ENCODE assay signal across 8 cellular contexts in the genomic region with DNA sequence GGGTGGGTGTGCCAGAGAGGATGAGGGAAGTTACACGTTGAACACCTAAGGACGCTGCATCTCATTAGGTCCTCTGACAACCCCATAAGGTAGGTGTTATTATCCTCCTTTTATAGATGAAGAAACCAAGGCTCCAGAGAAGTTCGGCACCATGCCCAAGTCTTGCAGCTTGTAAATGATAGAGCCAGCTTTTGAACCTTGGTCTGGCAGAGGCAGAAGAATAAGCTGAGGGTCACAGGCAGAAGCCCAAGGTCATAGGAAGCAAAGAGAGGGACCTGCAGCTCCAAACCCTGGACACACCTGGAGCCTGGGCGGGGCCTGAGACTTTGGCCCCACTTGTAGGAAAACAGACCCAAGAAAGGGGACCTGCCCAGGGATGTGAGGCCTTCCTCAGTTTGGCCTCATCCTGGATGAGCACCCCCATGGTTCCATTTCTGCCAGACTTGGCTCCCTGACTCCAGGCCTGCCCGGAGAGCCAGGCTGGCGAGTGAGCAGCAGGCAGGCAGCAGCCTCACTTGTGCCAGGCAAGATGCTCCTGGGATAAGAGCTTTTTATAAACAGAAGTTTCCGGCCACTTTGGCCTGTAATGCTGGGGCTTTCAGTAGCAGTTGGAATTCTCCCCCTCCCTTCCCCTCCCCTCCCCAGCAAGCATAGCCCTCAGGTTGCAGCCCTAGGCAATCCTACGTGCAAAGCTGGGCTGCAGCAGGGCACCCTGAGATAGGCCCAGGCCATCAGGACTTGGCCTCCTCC. TPM values are rescaled to one million over a fixed set of nuclear protein-coding genes. Genes with fewer than 3 reads are reported as not detected.
A peak's percentile ranks its signal among the peaks of the same experiment; 100 is the strongest.
DNase-seq lines count a peak whose midpoint lies in the region; ATAC-seq and TF ChIP-seq lines count a peak whose summit lies in the region.

No MANE protein-coding gene starts in this region.

- H3K27me3 ChIP-seq in neural cell (ENCODE audit: insufficient read depth, low read depth, low read length): no peaks in the 10 kb centered on the region

- H3K9ac ChIP-seq in neural cell (ENCODE audit: low read length): peak overlapping the region; percentile 74

- no peak overlapping the region for H2AFZ ChIP-seq in neural cell (ENCODE audit: low read depth, low read length)

- no peaks in the 10 kb centered on the region for H3K36me3 ChIP-seq in neural cell (ENCODE audit: insufficient read depth, low read length)

- no peaks in the 10 kb centered on the region for H4K20me1 ChIP-seq in neural cell (ENCODE audit: insufficient read depth)

- H3K27ac ChIP-seq in cingulate gyrus (ENCODE audit: low read depth, low read length): peak overlapping the region; percentile 77
- H3K27ac ChIP-seq in neural cell (ENCODE audit: low read length): peak overlapping the region; percentile 52

- H3K79me2 ChIP-seq in neural cell (replicated peaks; ENCODE audit: insufficient read depth, low read length): peaks cover 53% of the 10 kb centered on the region

- TF ChIP-seq CTCF in neural cell (IDR thresholded peaks at IDR 0.05; ENCODE audit: poor library complexity, severe bottlenecking): no peak

- peaks cover 5% of the 10 kb centered on the region for H3F3A ChIP-seq in neural cell (ENCODE audit: insufficient read depth, low read length, poor library complexity, severe bottlenecking)

- ATAC-seq in HG03095 (IDR thresholded peaks at IDR 0.05; ENCODE audit: unreplicated experiment): no peak
- no peak for ATAC-seq in GM18498 (IDR thresholded peaks at IDR 0.05; ENCODE audit: unreplicated experiment)

- no peak for TF ChIP-seq EP300 in neural cell (conservative IDR thresholded peaks at IDR 0.05; ENCODE audit: poor library complexity, severe bottlenecking)

- H3K4me2 ChIP-seq in neural cell (ENCODE audit: low read length): peak overlapping the region; percentile 93

- TF ChIP-seq RAD21 in neural cell (conservative IDR thresholded peaks at IDR 0.05): no peak

- peak overlapping the region; percentile 72 for H3K4me3 ChIP-seq in neural cell (ENCODE audit: low read length)

- DNase-seq in DMS53 (lab: John Stamatoyannopoulos, UW) (peak; percentile 78), M059J (ENCODE audit: low read depth) (peak; percentile 56), hepatic stellate cell (ENCODE audit: low spot score) (no peak), cortex of kidney (lab: John Stamatoyannopoulos, UW) (no peak)

- H3K9me2 ChIP-seq in neural cell (ENCODE audit: insufficient read depth, low read length): no peaks in the 10 kb centered on the region

- no peaks in the 10 kb centered on the region for H3K9me3 ChIP-seq in neural cell (ENCODE audit: low read length)

TF ChIP-seq in neural cell, 6 proteins besides CTCF, POLR2A, EP300 and RAD21:
- TF ChIP-seq TAF1 (IDR thresholded peaks at IDR 0.05; ENCODE audit: low read depth) (no peak), MXI1 (conservative IDR thresholded peaks at IDR 0.05; ENCODE audit: poor library complexity, severe bottlenecking) (no peak), EZH2 (IDR thresholded peaks at IDR 0.05; ENCODE audit: borderline replicate concordance, insufficient read depth, low read length, poor library complexity, severe bottlenecking) (no peak), POLR2AphosphoS5 (IDR thresholded peaks at IDR 0.05) (no peak)

RNA-seq across cellular contexts. Expression of a gene that starts 2.4 kb away (rescaled TPM):
- 0.30 and 0.37 TPM in 2 replicates for total RNA-seq in M059J (2014; rRNA removed; shearing (Covaris generic))
- polyA plus RNA-seq in neural cell: 24.4 and 35.5 TPM in 2 replicates
- 45.4 and 48.0 TPM in 2 replicates for polyA minus RNA-seq in neural cell

RNA-seq across cellular contexts. Expression of a gene that starts 15.1 kb away (rescaled TPM):
- total RNA-seq in M059J (2014; rRNA removed; shearing (Covaris generic)): not detected in 2 replicates
- not detected in 2 replicates for polyA plus RNA-seq in neural cell
- polyA minus RNA-seq in neural cell: not detected in 2 replicates

RNA-seq across cellular contexts. Expression of a gene that starts 48.6 kb away (rescaled TPM):
- not detected in 2 replicates for total RNA-seq in M059J (2014; rRNA removed; shearing (Covaris generic))
- 1.2 and 1.4 TPM in 2 replicates for polyA plus RNA-seq in neural cell
- 0.58 TPM in 1 of 2 replicates, not detected in the other for polyA minus RNA-seq in neural cell

RNA-seq across cellular contexts. Expression of a gene that starts 52.5 kb away (rescaled TPM):
- 24.2 and 29.0 TPM in 2 replicates for total RNA-seq in M059J (2014; rRNA removed; shearing (Covaris generic))
- polyA plus RNA-seq in neural cell: 34.4 and 40.5 TPM in 2 replicates
- 49.4 and 51.7 TPM in 2 replicates for polyA minus RNA-seq in neural cell

Comparison
In these comparisons a context has a peak if more than half of its experiments do, and no peak if none do; other contexts are left out.
1. DNase-seq: peak in DMS53 (single experiment) and M059J (single experiment); none in hepatic stellate cell (single experiment) and cortex of kidney (single experiment).